Comparison of ENCODE assay signal across 8 cellular contexts in the genomic region with DNA sequence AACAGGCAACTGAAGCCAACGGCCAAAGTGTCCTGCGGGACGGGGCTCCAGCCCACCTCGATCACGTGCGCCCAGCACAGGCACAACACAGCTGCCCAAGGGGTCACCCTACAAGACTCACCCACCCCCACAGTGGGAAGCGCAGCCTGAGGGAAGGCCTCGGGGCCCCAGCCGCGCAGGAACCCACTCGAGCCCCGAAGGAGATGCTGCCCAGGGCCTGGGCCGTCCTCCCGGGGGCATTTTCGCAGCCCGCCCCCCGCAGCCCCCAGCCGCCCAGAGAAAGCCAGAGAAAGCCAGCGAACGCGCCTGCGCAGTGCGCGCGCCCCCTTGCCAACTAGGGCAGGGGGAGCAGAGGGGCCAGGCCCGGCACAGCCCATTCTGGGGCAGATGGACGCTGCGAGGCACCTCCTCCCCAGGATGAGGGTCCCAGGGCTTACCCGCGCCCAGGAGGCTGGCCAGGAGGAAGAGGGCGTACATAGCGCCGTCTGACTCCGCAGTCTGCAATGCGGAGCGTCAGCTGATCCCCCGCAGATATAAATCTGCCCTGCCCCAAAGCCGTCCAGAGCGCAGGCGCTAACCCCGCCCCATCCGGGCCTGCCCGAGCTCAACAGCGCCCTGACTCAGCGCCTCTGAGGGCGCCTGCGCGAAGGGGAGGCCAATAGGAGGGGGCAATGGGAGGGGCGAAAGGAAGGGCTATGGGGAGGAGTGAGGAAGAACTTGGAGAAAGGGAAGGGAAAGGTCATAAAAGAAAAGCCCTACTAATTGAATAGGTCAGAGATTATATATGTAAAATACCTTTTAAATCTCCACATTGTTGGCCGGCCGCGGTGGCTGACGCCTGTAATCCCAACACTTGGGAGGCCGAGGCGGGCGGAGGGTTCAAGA. TPM values are rescaled to one million over a fixed set of nuclear protein-coding genes. Genes with fewer than 3 reads are reported as not detected.
DNase-seq lines count a peak whose midpoint lies in the region; ATAC-seq and TF ChIP-seq lines count a peak whose summit lies in the region.

A gene (minus strand): TSS at position 507 of the 885 bp plus-strand sequence. CDS start 30 bp downstream, at position 477.

- no peaks in the 10 kb centered on the region for H3K36me3 Mint-ChIP-seq in activated naive CD8-positive, alpha-beta T cell treated with anti-CD3 and anti-CD28 coated beads, Interleukin-2, amount 50 U/mL, for 24 hours (ENCODE audit: low read depth)

- no peaks in the 10 kb centered on the region for H3K9me3 ChIP-seq in ovary
- no peaks in the 10 kb centered on the region for H3K9me3 ChIP-seq in thyroid gland

- no peaks in the 10 kb centered on the region for H3K9me3 Mint-ChIP-seq in activated naive CD8-positive, alpha-beta T cell treated with anti-CD3 and anti-CD28 coated beads, Interleukin-2, amount 50 U/mL, for 24 hours

- no peaks in the 10 kb centered on the region for H3K27me3 Mint-ChIP-seq in activated naive CD8-positive, alpha-beta T cell treated with anti-CD3 and anti-CD28 coated beads, Interleukin-2, amount 50 U/mL, for 24 hours

- ATAC-seq in HG02763 (IDR thresholded peaks at IDR 0.05; ENCODE audit: unreplicated experiment), result peak; percentile 93
- ATAC-seq in activated naive CD8-positive, alpha-beta T cell treated with anti-CD3 and anti-CD28 coated beads, Interleukin-2, amount 50 U/mL, for 24 hours, result peak; percentile 98
- peak; percentile 99 for ATAC-seq in Right ventricle myocardium inferior

- DNase-seq in GM12865 (ENCODE audit: low read depth), result peak; percentile 97
- peak; percentile 67 for DNase-seq in NCI-H1417 treated with DMSO at 0.1 percent for 48 hours (lab: John Stamatoyannopoulos, UW)
- peak; percentile 93 for DNase-seq in SW480 (ENCODE audit: low spot score)
- DNase-seq in activated naive CD8-positive, alpha-beta T cell treated with anti-CD3 and anti-CD28 coated beads, Interleukin-2, amount 50 U/mL, for 24 hours, result peak; percentile 100
- peak; percentile 100 for DNase-seq in Right ventricle myocardium inferior (ENCODE audit: missing footprints)
- DNase-seq in ovary, result peak; percentile 98 to 99 (median 99)
- peak; percentile 99 for DNase-seq in thyroid gland

- TF ChIP-seq POLR2A in ovary (IDR thresholded peaks at IDR 0.05), result peak; percentile 95
- peak; percentile 93 to 99 for TF ChIP-seq POLR2A in thyroid gland (IDR thresholded peaks at IDR 0.05)

- no peaks in the 10 kb centered on the region for H3K36me3 ChIP-seq in ovary
- no peaks in the 10 kb centered on the region for H3K36me3 ChIP-seq in thyroid gland

- H3K4me1 ChIP-seq in ovary (ENCODE audit: insufficient read depth), result peaks cover 12% of the 10 kb centered on the region
- H3K4me1 ChIP-seq in thyroid gland, result peaks cover 30 to 36% of the 10 kb centered on the region in 2 donors

- H3K27ac ChIP-seq in ovary (peak within 1 kb of the TSS; percentile 74 to 93), thyroid gland (peak within 1 kb of the TSS; percentile 97 to 99 (median 97))

- peaks cover 45% of the 10 kb centered on the region for H3K4me1 Mint-ChIP-seq in activated naive CD8-positive, alpha-beta T cell treated with anti-CD3 and anti-CD28 coated beads, Interleukin-2, amount 50 U/mL, for 24 hours

- H3K27me3 ChIP-seq in ovary, result no peaks in the 10 kb centered on the region
- H3K27me3 ChIP-seq in thyroid gland, result no peaks in the 10 kb centered on the region

- H3K27ac Mint-ChIP-seq in activated naive CD8-positive, alpha-beta T cell treated with anti-CD3 and anti-CD28 coated beads, Interleukin-2, amount 50 U/mL, for 24 hours, result peak within 1 kb of the TSS; percentile 85

- WGBS in ovary, 3 donors, result 2 to 3% (median 2%) methylated on average over 39 to 56 of the region's 56 CpGs
- WGBS in thyroid gland, 2 donors, result 5 to 8% methylated on average over 28 to 32 of the region's 56 CpGs

- no peak for TF ChIP-seq EP300 in ovary (IDR thresholded peaks at IDR 0.05)

- peak within 1 kb of the TSS; percentile 89 for H3K4me3 Mint-ChIP-seq in activated naive CD8-positive, alpha-beta T cell treated with anti-CD3 and anti-CD28 coated beads, Interleukin-2, amount 50 U/mL, for 24 hours

- intact Hi-C loops in Right ventricle myocardium inferior (cut with DNase I) (loop anchor here (5.0 kb wide), 1 partner anchor 36 kb away; no protein-coding TSS in a partner anchor), ovary (cut with DNase I) (loop anchor here in 1 of 4 donors (2.0 kb wide), 1 partner anchor 38 kb away; no protein-coding TSS in a partner anchor), thyroid gland (cut with DNase I) (no loop called here)

- TF ChIP-seq CTCF in GM12865 (IDR thresholded peaks at IDR 0.05; ENCODE audit: insufficient read depth, low read depth, low read length, missing control alignments), result no peak
- TF ChIP-seq CTCF in ovary (IDR thresholded peaks at IDR 0.05), result no peak
- no peak for TF ChIP-seq CTCF in thyroid gland (IDR thresholded peaks at IDR 0.05)

- H3K4me3 ChIP-seq in GM12865 (ENCODE audit: low read depth, low read length) (peak within 1 kb of the TSS; percentile 97), ovary (peak within 1 kb of the TSS; percentile 94), thyroid gland (replicated peaks in 1 of 3) (peak within 1 kb of the TSS; percentile 90 to 94 (median 92))

RNA-seq across cellular contexts. Expression of the gene that starts here (rescaled TPM):
- total RNA-seq in Right ventricle myocardium inferior (1,777 TPM), ovary (1,000 to 10,000 TPM in 4 of 7 donors, 100 to 1,000 TPM in 3; 632 to 1,246 (median 1,118) TPM), thyroid gland (1,000 to 10,000 TPM in 3 of 4 donors, 100 to 1,000 TPM in 1; 978 to 1,211 (median 1,123) TPM)
- 1,000 to 10,000 TPM in 1 of 2 donors, 100 to 1,000 TPM in 1; 916 to 3,407 TPM for polyA plus RNA-seq in ovary

Comparison
In these comparisons a context has a peak if more than half of its experiments do, and no peak if none do; other contexts are left out.
1. Peak in every context shown above with its lines: DNase-seq, ATAC-seq, H3K4me3 ChIP-seq and H3K27ac ChIP-seq.